1 cellular context compared by ENCODE assay signal in genomic region chr18:31652355-31652754, GRCh38.
TF ChIP-seq lines count a peak whose summit lies in the region.

No MANE protein-coding gene starts in this region.

TF ChIP-seq in GM12878, 131 proteins besides CTCF, POLR2A, EP300 and RAD21 (continued from another document):
- no peak for TF ChIP-seq TCF12 (IDR thresholded peaks at IDR 0.05; ENCODE audit: low read depth, low read length)
- peak; percentile 58 for TF ChIP-seq EED (IDR thresholded peaks at IDR 0.05; ENCODE audit: low read depth)
- peak; percentile 51 for TF ChIP-seq RUNX3 (IDR thresholded peaks at IDR 0.05; ENCODE audit: low read length)
- no peak for TF ChIP-seq NBN (IDR thresholded peaks at IDR 0.05)
- TF ChIP-seq ETV6 (conservative IDR thresholded peaks at IDR 0.05 in 1 of 2, IDR thresholded peaks at IDR 0.05 in 1 of 2; ENCODE audit: borderline replicate concordance in 1 of 2, low read depth in 1 of 2), result peak in 1 of 2 experiments; percentile 68; a peak in 2 of 4 replicates
- TF ChIP-seq MTA2 (IDR thresholded peaks at IDR 0.05; ENCODE audit: low read depth), result 0 out of 2 replicates have a peak, but pooled peaks have one; percentile 20
- peak in 1 of 2 experiments; percentile 37; a peak in 2 of 4 replicates for TF ChIP-seq IKZF2 (IDR thresholded peaks at IDR 0.05)
- TF ChIP-seq SMARCA5 (IDR thresholded peaks at IDR 0.05), result 0 out of 2 replicates have a peak, but pooled peaks have one; percentile 27
- peak; percentile 60; the same call in 1 of the 2 replicates for TF ChIP-seq SPI1 (IDR thresholded peaks at IDR 0.05; ENCODE audit: borderline replicate concordance, insufficient read depth, low read depth, low read length)
